ENCODE assay signal across 8 cellular contexts in the genomic region with DNA sequence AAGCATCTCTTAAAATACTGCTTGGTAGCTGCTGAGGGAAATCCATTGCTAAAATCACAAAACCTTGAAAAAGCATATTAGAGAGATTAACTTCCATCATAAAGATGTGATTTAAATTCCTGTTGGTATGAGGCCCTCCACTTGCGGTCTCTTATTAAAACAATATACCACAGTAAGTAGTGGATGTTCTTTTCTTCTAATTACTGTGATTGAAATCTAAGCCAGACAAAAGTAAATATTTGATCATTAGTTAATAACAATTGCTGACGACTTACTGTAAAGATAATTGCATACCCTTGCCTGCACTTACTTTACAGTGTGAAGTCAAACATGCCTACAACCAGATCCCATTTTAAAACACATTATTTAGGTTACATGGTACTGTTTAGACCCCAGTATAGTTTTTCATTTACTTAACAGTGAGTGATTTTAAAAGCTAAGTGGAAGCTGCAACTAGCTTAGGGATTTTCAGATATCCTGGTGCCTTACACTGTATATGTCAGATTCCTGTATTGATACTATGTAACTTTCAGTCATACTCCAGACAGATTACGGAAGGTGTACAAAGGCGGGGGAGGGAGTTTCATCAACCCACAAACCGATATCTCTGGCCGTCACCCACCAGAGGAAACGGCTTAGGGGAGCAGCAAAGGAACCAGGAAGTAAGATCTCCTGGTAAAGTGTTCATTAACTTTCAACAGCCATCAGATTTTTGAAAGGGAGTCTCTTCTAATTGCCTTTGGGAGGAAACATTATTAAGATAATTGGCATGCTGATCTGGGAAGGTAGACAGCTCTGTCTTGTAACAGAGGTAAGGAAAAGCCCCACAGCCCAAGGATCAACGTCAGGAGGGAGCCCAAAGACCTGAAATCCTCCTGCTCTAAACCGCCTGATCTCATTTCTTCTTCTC. TPM values are rescaled to one million over a fixed set of nuclear protein-coding genes. Genes with fewer than 3 reads are reported as not detected.
DNase-seq lines count a peak whose midpoint lies in the region; ATAC-seq and TF ChIP-seq lines count a peak whose summit lies in the region.

No MANE protein-coding gene starts in this region.

- H3K9ac ChIP-seq in SK-N-MC (ENCODE audit: insufficient read length): peak overlapping the region; percentile 66

- no peaks in the 10 kb centered on the region for H3K79me2 ChIP-seq in GM23338 (replicated peaks; ENCODE audit: insufficient read depth)

- H3F3A ChIP-seq in GM23338 (replicated peaks; ENCODE audit: low read depth): no peaks in the 10 kb centered on the region

- DNase-seq in AG09309 (ENCODE audit: low read depth) (no peak), GM23338 (ENCODE audit: low spot score) (no peak), SK-N-MC (ENCODE audit: low read depth, low spot score) (no peak), dermis blood vessel endothelial cell (peak; percentile 52), C1 segment of cervical spinal cord (lab: John Stamatoyannopoulos, UW) (no peak)
- peak in 3 of 10 donors; percentile 20 to 34 (median 30) for DNase-seq in naive thymus-derived CD8-positive, alpha-beta T cell

- H3K27me3 ChIP-seq in GM23338 (ENCODE audit: insufficient read depth): peaks cover 62% of the 10 kb centered on the region

- no peaks in the 10 kb centered on the region for H4K20me1 ChIP-seq in GM23338 (replicated peaks; ENCODE audit: insufficient read depth)

- peak overlapping the region; percentile 95 for H3K4me2 ChIP-seq in GM23338

- TF ChIP-seq CTCF in AG09309 (IDR thresholded peaks at IDR 0.05; ENCODE audit: control insufficient read depth, insufficient read depth, low read depth, low read length, missing control alignments) (no peak), GM23338 (conservative IDR thresholded peaks at IDR 0.05; ENCODE audit: low read depth in 2 of 2) (no peak)

- no peaks in the 10 kb centered on the region for H3K36me3 ChIP-seq in GM23338 (ENCODE audit: insufficient read depth)
- H3K36me3 ChIP-seq in SK-N-MC (ENCODE audit: insufficient read depth, low read length): 0 out of 2 replicates have a peak, but pooled peaks cover 7% of the 10 kb centered on the region

- ATAC-seq in GM23338 (no peak), GM18517 (IDR thresholded peaks at IDR 0.05; ENCODE audit: unreplicated experiment) (no peak), HG02970 (IDR thresholded peaks at IDR 0.05; ENCODE audit: low FRiP score, unreplicated experiment) (no peak)
- peak; percentile 62 to 67 for ATAC-seq in naive thymus-derived CD8-positive, alpha-beta T cell

- H3K27ac Mint-ChIP-seq in GM23338: no peak overlapping the region
- H3K27ac Mint-ChIP-seq in naive thymus-derived CD8-positive, alpha-beta T cell: no peak overlapping the region

- POLR2A ChIA-PET in naive thymus-derived CD8-positive, alpha-beta T cell (lab: Charles Lee): interaction anchor here (0.6 kb wide), 1 partner anchor 679 kb away, joined by 3 read pairs; no protein-coding TSS in a partner anchor

- H2AFZ ChIP-seq in GM23338: peak overlapping the region; percentile 94

- peak overlapping the region; percentile 75 for H3K4me3 Mint-ChIP-seq in GM23338
- peak overlapping the region; percentile 71 to 87 (median 82) for H3K4me3 Mint-ChIP-seq in naive thymus-derived CD8-positive, alpha-beta T cell

- H3K36me3 Mint-ChIP-seq in GM23338 (ENCODE audit: low read depth): no peaks in the 10 kb centered on the region
- no peaks in the 10 kb centered on the region for H3K36me3 Mint-ChIP-seq in naive thymus-derived CD8-positive, alpha-beta T cell

- H3K9me3 Mint-ChIP-seq in GM23338: peaks cover 2% of the 10 kb centered on the region; the same call in 1 of the 3 replicates
- no peaks in the 10 kb centered on the region for H3K9me3 Mint-ChIP-seq in naive thymus-derived CD8-positive, alpha-beta T cell

- H3K27ac ChIP-seq in GM23338 (ENCODE audit: low read depth) (no peak overlapping the region), SK-N-MC (no peak overlapping the region)

- H3K9me2 ChIP-seq in GM23338 (ENCODE audit: insufficient read depth): no peaks in the 10 kb centered on the region

- peaks cover 18% of the 10 kb centered on the region for H3K4me1 ChIP-seq in GM23338 (ENCODE audit: insufficient read depth)

- no peaks in the 10 kb centered on the region for H3K9me3 ChIP-seq in SK-N-MC (ENCODE audit: low read depth, low read length)

- peaks cover 27% of the 10 kb centered on the region for H3K4me1 Mint-ChIP-seq in GM23338
- peaks cover 3 to 28% (median 20%) of the 10 kb centered on the region in 4 donors for H3K4me1 Mint-ChIP-seq in naive thymus-derived CD8-positive, alpha-beta T cell

- peaks cover 42% of the 10 kb centered on the region for H3K27me3 Mint-ChIP-seq in GM23338 (ENCODE audit: insufficient read depth, low read depth, poor library complexity)
- H3K27me3 Mint-ChIP-seq in naive thymus-derived CD8-positive, alpha-beta T cell: peaks cover 30 to 68% (median 56%) of the 10 kb centered on the region in 5 donors

- H3K4me3 ChIP-seq in AG09309 (ENCODE audit: control insufficient read depth, low read depth, low read length) (peak overlapping the region; percentile 89), GM23338 (peak overlapping the region; percentile 85), SK-N-MC (peak overlapping the region; percentile 82)

TF ChIP-seq in GM23338, 12 proteins besides CTCF, POLR2A, EP300 and RAD21:
- TF ChIP-seq EZH2 (IDR thresholded peaks at IDR 0.05; ENCODE audit: low read depth, unreplicated experiment): peak; percentile 17
- no peak for TF ChIP-seq REST (IDR thresholded peaks at IDR 0.05; ENCODE audit: unreplicated experiment)

RNA-seq across cellular contexts. Expression of gene NRP1, which starts 1.0 kb away (rescaled TPM):
- 3.5 and 3.9 TPM in 2 replicates for total RNA-seq in GM23338 (2014; rRNA removed; shearing (Covaris generic))
- polyA plus RNA-seq in GM23338 (2016; fragmentation: Nextera tagmentation; extraction: Ambion mirVana): 2.9 and 3.6 TPM in 2 replicates
- 178 and 209 TPM in 2 replicates for total RNA-seq in dermis blood vessel endothelial cell
- under 1 TPM; 0.60 to 0.88 TPM for total RNA-seq in naive thymus-derived CD8-positive, alpha-beta T cell
- not detected for polyA plus RNA-seq in naive thymus-derived CD8-positive, alpha-beta T cell

Comparison
In these comparisons a context has a peak if more than half of its experiments do, and no peak if none do; other contexts are left out.
1. ATAC-seq: peak in naive thymus-derived CD8-positive, alpha-beta T cell (2 of 2); none in GM23338 (single experiment), GM18517 (single experiment) and HG02970 (single experiment).
2. RNA of gene NRP1, which starts 1.0 kb away (total RNA-seq): 178 to 209 TPM in dermis blood vessel endothelial cell; 3.5 to 3.9 TPM in GM23338 and 0.60 to 0.88 TPM in naive thymus-derived CD8-positive, alpha-beta T cell; every median in the first group is over 10 times any median in the second.
3. Peak in every context shown above with its lines, with median percentiles within 50 percentile points of each other: H3K4me3 ChIP-seq.